ENCODE assay signal across 14 cellular contexts in genomic region chr16:14304891-14305459, GRCh38.
A peak's percentile ranks its signal among the peaks of the same experiment; 100 is the strongest.
DNase-seq lines count a peak whose midpoint lies in the region; ATAC-seq, FAIRE-seq and TF ChIP-seq lines count a peak whose summit lies in the region.
"Had no signal": no experiment of that assay in that cellular context is flagged by ENCODE, and none has a peak within 500 bp of the region (broad histone marks: within the 10 kb centered on the region; RNA-seq: fewer than 3 reads in every experiment).

No MANE protein-coding gene starts in this region.

- 74% methylated on average over 12 of the region's 12 CpGs for WGBS in GM12878 (ENCODE audit: insufficient coverage, insufficient replicate concordance, low lambda C conversion rate, missing lambda C conversion rate)

- no peak for ATAC-seq in GM12878
- ATAC-seq in naive thymus-derived CD4-positive, alpha-beta T cell: no peak
- no peak for ATAC-seq in activated CD4-positive, alpha-beta T cell treated with anti-CD3 and anti-CD28 coated beads for 36 hours

- no peak for TF ChIP-seq EP300 in GM12878 (IDR thresholded peaks at IDR 0.05; ENCODE audit: borderline replicate concordance in 1 of 2, control insufficient read depth in 1 of 2, low read depth in 2 of 2, low read length in 2 of 2)

- H3K4me3 ChIP-seq in GM12878 (peak overlapping the region; percentile 91), WERI-Rb-1 (ENCODE audit: low read depth, low read length) (no peak overlapping the region)
- no peak overlapping the region for H3K4me3 ChIP-seq in naive thymus-derived CD4-positive, alpha-beta T cell (ENCODE audit: low read length)
- H3K4me3 ChIP-seq: Peyer's patch had no signal

- TF ChIP-seq RAD21 in GM12878 (IDR thresholded peaks at IDR 0.05; ENCODE audit: insufficient read depth, low read depth, low read length): no peak

- H3K4me1 Mint-ChIP-seq in activated naive CD4-positive, alpha-beta T cell treated with anti-CD3 and anti-CD28 coated beads, Interleukin-2, amount 50 U/mL, for 24 hours: peaks cover 61% of the 10 kb centered on the region
- peaks cover 22 to 71% (median 62%) of the 10 kb centered on the region in 7 donors for H3K4me1 Mint-ChIP-seq in naive thymus-derived CD4-positive, alpha-beta T cell
- H3K4me1 Mint-ChIP-seq in activated CD4-positive, alpha-beta T cell treated with anti-CD3 and anti-CD28 coated beads for 36 hours: peaks cover 39% of the 10 kb centered on the region

- intact Hi-C loops in GM12878 (cut with micrococcal nuclease; ENCODE audit: unreplicated experiment): loop anchor here (2.0 to 10.0 kb wide), 3 partner anchors 102 to 327 kb away; partner anchors contain the start of genes BFAR and PARN
- intact Hi-C loops in naive thymus-derived CD4-positive, alpha-beta T cell (cut with micrococcal nuclease): loop anchor here (5.0 to 10.0 kb wide), 5 partner anchors 50 to 388 kb away; partner anchors contain the start of genes BFAR (in 1 of the 2), ERCC4 (in 1 of the 2) and PARN (in 1 of the 2)
- intact Hi-C loops in activated CD4-positive, alpha-beta T cell treated with anti-CD3 and anti-CD28 coated beads for 36 hours (cut with DNase I, micrococcal nuclease): loop anchor here (5.0 kb wide), 2 partner anchors 52 to 327 kb away; partner anchors contain the start of genes BFAR (in 1 of the 2) and PARN (in 1 of the 2)

- peak overlapping the region; percentile 6 for H3K4me3 Mint-ChIP-seq in activated naive CD4-positive, alpha-beta T cell treated with anti-CD3 and anti-CD28 coated beads, Interleukin-2, amount 50 U/mL, for 24 hours
- peak overlapping the region in 6 of 10 donors; percentile 19 to 91 (median 48) for H3K4me3 Mint-ChIP-seq in naive thymus-derived CD4-positive, alpha-beta T cell
- no peak overlapping the region for H3K4me3 Mint-ChIP-seq in activated CD4-positive, alpha-beta T cell treated with anti-CD3 and anti-CD28 coated beads for 36 hours
- H3K4me3 Mint-ChIP-seq: activated naive CD8-positive, alpha-beta T cell had no signal

- H3K79me2 ChIP-seq in GM12878 (ENCODE audit: control insufficient read depth, insufficient read depth, low read length): peaks cover 81% of the 10 kb centered on the region

- CTCF ChIA-PET in GM12878 (lab: Yijun Ruan, JAX): interaction anchor here (0.6 to 8.9 kb wide), 11 partner anchors 12 to 385 kb away, joined by 3 to 49 read pairs (median 5); partner anchors contain the start of gene ERCC4
- CTCF ChIA-PET in naive thymus-derived CD4-positive, alpha-beta T cell (lab: Charles Lee): no interaction called here
- CTCF ChIA-PET in activated CD4-positive, alpha-beta T cell treated with anti-CD3 and anti-CD28 coated beads for 36 hours (lab: Charles Lee): no interaction called here

- H3K27me3 ChIP-seq in GM12878 (replicated peaks in 1 of 2; ENCODE audit: control insufficient read depth in 2 of 2, insufficient read depth in 2 of 2, low read length in 1 of 2): no peaks in the 10 kb centered on the region
- H3K27me3 ChIP-seq in naive thymus-derived CD4-positive, alpha-beta T cell (ENCODE audit: control insufficient read depth in 2 of 2, insufficient read depth in 2 of 2, low read length in 2 of 2): no peaks in the 10 kb centered on the region
- H3K27me3 ChIP-seq in WERI-Rb-1 (ENCODE audit: insufficient read depth, low read depth, severe bottlenecking): no peaks in the 10 kb centered on the region

- H3K36me3 Mint-ChIP-seq in activated naive CD4-positive, alpha-beta T cell treated with anti-CD3 and anti-CD28 coated beads, Interleukin-2, amount 50 U/mL, for 24 hours: no peaks in the 10 kb centered on the region
- H3K36me3 Mint-ChIP-seq in naive thymus-derived CD4-positive, alpha-beta T cell: peaks cover 0 to 1% (median 0%) of the 10 kb centered on the region in 5 donors
- no peaks in the 10 kb centered on the region for H3K36me3 Mint-ChIP-seq in activated CD4-positive, alpha-beta T cell treated with anti-CD3 and anti-CD28 coated beads for 36 hours (ENCODE audit: low read depth)
- H3K36me3 Mint-ChIP-seq: activated naive CD8-positive, alpha-beta T cell had no signal

- H3K9ac ChIP-seq in GM12878 (ENCODE audit: control insufficient read depth, insufficient read depth, low read length): peak overlapping the region; percentile 92

- H4K20me1 ChIP-seq in GM12878 (ENCODE audit: control insufficient read depth, insufficient read depth): no peaks in the 10 kb centered on the region

- TF ChIP-seq POLR2A in GM12878 (IDR thresholded peaks at IDR 0.05; ENCODE audit: low read depth, low read length): no peak

- FAIRE-seq in GM12878 (lab: Jason Lieb, UNC): no peak
- FAIRE-seq: A204.1, colon had no signal

- H3K4me2 ChIP-seq in GM12878 (ENCODE audit: control insufficient read depth, insufficient read depth): peak overlapping the region; percentile 78

- POLR2A ChIA-PET in GM12878 (lab: Charles Lee): interaction anchor here (0.7 to 2.0 kb wide), 3 partner anchors 50 to 325 kb away, joined by 3 to 5 read pairs (median 3); partner anchors contain the start of gene PARN
- POLR2A ChIA-PET in naive thymus-derived CD4-positive, alpha-beta T cell (lab: Charles Lee): interaction anchor here (0.6 kb wide), 1 partner anchor 36 kb away, joined by 3 read pairs; no protein-coding TSS in a partner anchor
- POLR2A ChIA-PET in activated CD4-positive, alpha-beta T cell treated with anti-CD3 and anti-CD28 coated beads for 36 hours (lab: Charles Lee): no interaction called here

- SMC1A ChIA-PET in GM12878 (lab: Charles Lee; ENCODE audit: uncharacterized antibody, unreplicated experiment): interaction anchor here (0.6 to 10.7 kb wide), 17 partner anchors 11 to 307 kb away, joined by 3 to 95 read pairs (median 4); no protein-coding TSS in a partner anchor

- no peak for DNase-seq in activated naive CD4-positive, alpha-beta T cell treated with anti-CD3 and anti-CD28 coated beads, Interleukin-2, amount 50 U/mL, for 16 hours
- no peak for DNase-seq in GM12878 (ENCODE audit: low read depth, low spot score)
- DNase-seq in naive thymus-derived CD4-positive, alpha-beta T cell: no peak
- no peak for DNase-seq in WERI-Rb-1
- no peak for DNase-seq in activated CD4-positive, alpha-beta T cell treated with anti-CD3 and anti-CD28 coated beads for 36 hours
- no peak for DNase-seq in dedifferentiated amniotic fluid mesenchymal stem cell (ENCODE audit: extremely low spot score)
- DNase-seq: NCI-H2171 treated with DMSO at 0.1 percent for 48 hours, Peyer's patch, T1000 had no signal

- no peaks in the 10 kb centered on the region for H3K9me3 Mint-ChIP-seq in activated naive CD4-positive, alpha-beta T cell treated with anti-CD3 and anti-CD28 coated beads, Interleukin-2, amount 50 U/mL, for 24 hours
- H3K9me3 Mint-ChIP-seq in naive thymus-derived CD4-positive, alpha-beta T cell: no peaks in the 10 kb centered on the region
- H3K9me3 Mint-ChIP-seq in activated CD4-positive, alpha-beta T cell treated with anti-CD3 and anti-CD28 coated beads for 36 hours (ENCODE audit: low read depth): no peaks in the 10 kb centered on the region

- no peak overlapping the region for H2AFZ ChIP-seq in GM12878 (ENCODE audit: control insufficient read depth, low read depth, low read length)

- in situ Hi-C loops in GM12878 (cut with MboI): loop anchor here (5.0 kb wide), 1 partner anchor 102 kb away; no protein-coding TSS in a partner anchor

- H3K4me1 ChIP-seq in GM12878 (ENCODE audit: control insufficient read depth, insufficient read depth, low read length): peaks cover 39% of the 10 kb centered on the region
- H3K4me1 ChIP-seq in naive thymus-derived CD4-positive, alpha-beta T cell (ENCODE audit: control insufficient read depth in 2 of 2, insufficient read depth in 2 of 2, low read length in 2 of 2): peaks cover 7 to 44% of the 10 kb centered on the region in 2 donors

- no peaks in the 10 kb centered on the region for H3K27me3 Mint-ChIP-seq in activated naive CD4-positive, alpha-beta T cell treated with anti-CD3 and anti-CD28 coated beads, Interleukin-2, amount 50 U/mL, for 24 hours
- peaks cover 0 to 43% (median 0%) of the 10 kb centered on the region in 5 donors for H3K27me3 Mint-ChIP-seq in naive thymus-derived CD4-positive, alpha-beta T cell
- H3K27me3 Mint-ChIP-seq in activated CD4-positive, alpha-beta T cell treated with anti-CD3 and anti-CD28 coated beads for 36 hours: peaks cover 15% of the 10 kb centered on the region
- H3K27me3 Mint-ChIP-seq: activated naive CD8-positive, alpha-beta T cell had no signal

- H3K27ac ChIP-seq in GM12878 (ENCODE audit: control insufficient read depth, insufficient read depth): peak overlapping the region; percentile 92
- H3K27ac ChIP-seq in naive thymus-derived CD4-positive, alpha-beta T cell (ENCODE audit: low read depth, low read length): no peak overlapping the region
- H3K27ac ChIP-seq in temporal lobe (ENCODE audit: low read depth, low read length): peak overlapping the region; percentile 36
- no peak overlapping the region for H3K27ac ChIP-seq in WERI-Rb-1
- H3K27ac ChIP-seq: Peyer's patch had no signal

- TF ChIP-seq CTCF in GM12878 (IDR thresholded peaks at IDR 0.05 in 2 of 3, conservative IDR thresholded peaks at IDR 0.05 in 1 of 3; ENCODE audit: control insufficient read depth in 2 of 3, extremely low read depth in 1 of 3, insufficient read depth in 1 of 3, low read depth in 3 of 3, low read length in 3 of 3): no peak
- no peak for TF ChIP-seq CTCF in WERI-Rb-1 (IDR thresholded peaks at IDR 0.05; ENCODE audit: low read depth, low read length)

- H3K36me3 ChIP-seq in GM12878 (ENCODE audit: control insufficient read depth in 2 of 2, insufficient read depth in 2 of 2, low read length in 1 of 2) (no peaks in the 10 kb centered on the region), WERI-Rb-1 (no peaks in the 10 kb centered on the region)
- peaks cover 0 to 4% (median 0%) of the 10 kb centered on the region in 3 experiments for H3K36me3 ChIP-seq in naive thymus-derived CD4-positive, alpha-beta T cell (ENCODE audit: control insufficient read depth in 2 of 3, insufficient read depth in 3 of 3, low read length in 3 of 3)
- H3K36me3 ChIP-seq: Peyer's patch had no signal

- H3K9me3 ChIP-seq in GM12878 (replicated peaks; ENCODE audit: control insufficient read depth, insufficient read depth, low read length) (no peaks in the 10 kb centered on the region; the same call in 2 of the 3 replicates), WERI-Rb-1 (ENCODE audit: severe bottlenecking) (no peaks in the 10 kb centered on the region)
- no peaks in the 10 kb centered on the region for H3K9me3 ChIP-seq in naive thymus-derived CD4-positive, alpha-beta T cell (ENCODE audit: control insufficient read depth in 2 of 3, low read length in 3 of 3)
- H3K9me3 ChIP-seq: Peyer's patch had no signal

- no peak overlapping the region for H3K27ac Mint-ChIP-seq in activated naive CD4-positive, alpha-beta T cell treated with anti-CD3 and anti-CD28 coated beads, Interleukin-2, amount 50 U/mL, for 24 hours
- H3K27ac Mint-ChIP-seq in naive thymus-derived CD4-positive, alpha-beta T cell: peak overlapping the region in 3 of 9 donors; percentile 20 to 90 (median 54)
- H3K27ac Mint-ChIP-seq in activated CD4-positive, alpha-beta T cell treated with anti-CD3 and anti-CD28 coated beads for 36 hours: no peak overlapping the region
- H3K27ac Mint-ChIP-seq: activated naive CD8-positive, alpha-beta T cell had no signal

- RAD21 ChIA-PET in GM12878 (lab: Charles Lee; ENCODE audit: unreplicated experiment): interaction anchor here (0.5 to 8.9 kb wide), 9 partner anchors 11 to 368 kb away, joined by 3 to 75 read pairs (median 7); no protein-coding TSS in a partner anchor

- no TSS peak for BruUV-seq in GM12878 (replicated peaks; lab: Mats Ljungman, UMichigan)

TF ChIP-seq in GM12878, 131 proteins besides CTCF, POLR2A, EP300 and RAD21 (continues in another document):
- peak; percentile 3 for TF ChIP-seq HDAC6 (IDR thresholded peaks at IDR 0.05; ENCODE audit: unreplicated experiment)

Comparison
In these comparisons a context has a peak if more than half of its experiments do, and no peak if none do; other contexts are left out.
1. H3K27ac ChIP-seq: peak in GM12878 (single experiment) and temporal lobe (single experiment); none in naive thymus-derived CD4-positive, alpha-beta T cell (single experiment) and WERI-Rb-1 (single experiment).